In genomic region chr11:119722281-119722794, GRCh38 we compare ENCODE assay signal across 14 cellular contexts. TPM values are rescaled to one million over a fixed set of nuclear protein-coding genes. Genes with fewer than 3 reads are reported as not detected.
DNase-seq lines count a peak whose midpoint lies in the region; ATAC-seq, FAIRE-seq and TF ChIP-seq lines count a peak whose summit lies in the region.
"Had no signal": no experiment of that assay in that cellular context is flagged by ENCODE, and none has a peak within 500 bp of the region (broad histone marks: within the 10 kb centered on the region; RNA-seq: fewer than 3 reads in every experiment).

No MANE protein-coding gene starts in this region.

- H3K9ac ChIP-seq in PC-3 (ENCODE audit: low read length) (no peak overlapping the region), keratinocyte (ENCODE audit: control insufficient read depth, extremely low read depth, insufficient read depth, low read length) (no peak overlapping the region)

- peak; percentile 18 for DNase-seq in GM12865 (ENCODE audit: low read depth)
- DNase-seq in NCI-H1417 treated with DMSO at 0.1 percent for 48 hours (lab: John Stamatoyannopoulos, UW), result peak; percentile 66
- no peak for DNase-seq in PC-3
- DNase-seq in keratinocyte (ENCODE audit: low read depth, low spot score), result no peak
- no peak for DNase-seq in activated naive CD4-positive, alpha-beta T cell treated with anti-CD3 and anti-CD28 coated beads, Interleukin-2, amount 10 ng/mL, durations not matched to agents 7 days and 5 days
- DNase-seq in sciatic nerve (ENCODE audit: low spot score), result no peak
- no peak for DNase-seq in OCI-LY7 (ENCODE audit: low spot score)
- DNase-seq: activated CD4-positive, CD25-positive, alpha-beta regulatory T cell; activated T-cell treated with anti-CD3 and anti-CD28 coated beads, Interleukin-2, amount 50 U/mL, for 72 hours; Right ventricle myocardium superior had no signal

- dilution Hi-C loops in keratinocyte (cut with MboI; ENCODE audit: extremely low pct_ligation_motif_present, low sequenced_read_pairs), result no loop called here

- H3K4me3 ChIP-seq in GM12865 (ENCODE audit: low read depth, low read length) (no peak overlapping the region), PC-3 (ENCODE audit: low read length) (no peak overlapping the region), keratinocyte (ENCODE audit: control insufficient read depth in 2 of 3, extremely low read depth in 1 of 3, insufficient read depth in 2 of 3, low read depth in 1 of 3, low read length in 3 of 3) (no peak overlapping the region), OCI-LY7 (ENCODE audit: low read depth, low read length, poor library complexity, severe bottlenecking) (no peak overlapping the region)
- H3K4me3 ChIP-seq: heart left ventricle had no signal

- CTCF ChIA-PET in PC-3 (lab: Charles Lee), result no interaction called here
- CTCF ChIA-PET in activated naive CD4-positive, alpha-beta T cell treated with anti-CD3 and anti-CD28 coated beads, Interleukin-2, amount 10 ng/mL, durations not matched to agents 7 days and 5 days (lab: Charles Lee), result interaction anchor here (1.4 to 1.9 kb wide), 3 partner anchors 19 to 81 kb away, joined by 3 to 7 read pairs (median 7); no protein-coding TSS in a partner anchor
- CTCF ChIA-PET in OCI-LY7 (lab: Charles Lee; ENCODE audit: unreplicated experiment), result no interaction called here

- peaks cover 9% of the 10 kb centered on the region for H3K9me1 ChIP-seq in keratinocyte (ENCODE audit: control insufficient read depth, extremely low read depth, insufficient read depth, low read length)

- peak overlapping the region; percentile 14; the same call in 1 of the 2 replicates for H3K4me2 ChIP-seq in PC-3 (ENCODE audit: low read length)
- H3K4me2 ChIP-seq in keratinocyte (ENCODE audit: control insufficient read depth, extremely low read depth, insufficient read depth, low read depth, low read length), result peak overlapping the region; percentile 40
- H3K4me2 ChIP-seq in OCI-LY7 (ENCODE audit: low read length), result no peak overlapping the region

- H3F3A ChIP-seq in PC-3 (ENCODE audit: low read length, unreplicated experiment), result no peaks in the 10 kb centered on the region

- H3K9me3 ChIP-seq in PC-3 (ENCODE audit: low read length) (no peaks in the 10 kb centered on the region), keratinocyte (ENCODE audit: control insufficient read depth, low read depth, low read length) (no peaks in the 10 kb centered on the region), OCI-LY7 (ENCODE audit: low read length) (no peaks in the 10 kb centered on the region)
- H3K9me3 ChIP-seq: heart left ventricle had no signal

- H3K4me1 Mint-ChIP-seq in activated naive CD4-positive, alpha-beta T cell treated with anti-CD3 and anti-CD28 coated beads, Interleukin-2, amount 10 ng/mL, durations not matched to agents 7 days and 5 days, result no peaks in the 10 kb centered on the region

- no peaks in the 10 kb centered on the region for H3K36me3 Mint-ChIP-seq in activated naive CD4-positive, alpha-beta T cell treated with anti-CD3 and anti-CD28 coated beads, Interleukin-2, amount 10 ng/mL, durations not matched to agents 7 days and 5 days
- H3K36me3 Mint-ChIP-seq: stimulated activated effector memory CD8-positive, alpha-beta T cell treated with anti-CD3 and anti-CD28 coated beads, Interleukin-12 subunit alpha, Interleukin-12 subunit beta, amount 100 ng/mL, for 72 hours had no signal

- H3K27me3 Mint-ChIP-seq in activated naive CD4-positive, alpha-beta T cell treated with anti-CD3 and anti-CD28 coated beads, Interleukin-2, amount 10 ng/mL, durations not matched to agents 7 days and 5 days, result peaks cover 36% of the 10 kb centered on the region

- POLR2A ChIA-PET in PC-3 (lab: Charles Lee; ENCODE audit: unreplicated experiment), result no interaction called here
- POLR2A ChIA-PET in OCI-LY7 (lab: Charles Lee), result no interaction called here

- H3K27ac ChIP-seq in PC-3 (ENCODE audit: low read length) (no peak overlapping the region), keratinocyte (ENCODE audit: control insufficient read depth, insufficient read depth, low read length) (no peak overlapping the region), OCI-LY7 (ENCODE audit: low read depth, low read length, poor library complexity, severe bottlenecking) (no peak overlapping the region)
- H3K27ac ChIP-seq: C4-2B had no signal

- H3K4me1 ChIP-seq in PC-3 (ENCODE audit: insufficient read depth, low read length) (peaks cover 35% of the 10 kb centered on the region), keratinocyte (ENCODE audit: control insufficient read depth, extremely low read depth, insufficient read depth, low read length) (peaks cover 62% of the 10 kb centered on the region), OCI-LY7 (ENCODE audit: insufficient read depth, low read length, poor library complexity, severe bottlenecking) (peaks cover 15% of the 10 kb centered on the region)

- no peaks in the 10 kb centered on the region for H3K36me3 ChIP-seq in PC-3 (ENCODE audit: low read depth, low read length)
- H3K36me3 ChIP-seq in keratinocyte (ENCODE audit: control insufficient read depth in 2 of 2, extremely low read depth in 1 of 2, insufficient read depth in 2 of 2, low read length in 2 of 2), result peaks cover 7 to 25% of the 10 kb centered on the region in 2 experiments
- no peaks in the 10 kb centered on the region for H3K36me3 ChIP-seq in OCI-LY7 (ENCODE audit: insufficient read depth, low read length)
- H3K36me3 ChIP-seq: heart left ventricle had no signal

- H2AFZ ChIP-seq in PC-3 (ENCODE audit: low read length) (no peak overlapping the region), keratinocyte (ENCODE audit: control insufficient read depth, low read length) (no peak overlapping the region), OCI-LY7 (ENCODE audit: low read length) (no peak overlapping the region)

- no peak overlapping the region for H3K27ac Mint-ChIP-seq in activated naive CD4-positive, alpha-beta T cell treated with anti-CD3 and anti-CD28 coated beads, Interleukin-2, amount 10 ng/mL, durations not matched to agents 7 days and 5 days
- H3K27ac Mint-ChIP-seq: activated T-cell treated with anti-CD3 and anti-CD28 coated beads, Interleukin-2, amount 50 U/mL, for 72 hours; stimulated activated effector memory CD8-positive, alpha-beta T cell treated with anti-CD3 and anti-CD28 coated beads, Interleukin-12 subunit alpha, Interleukin-12 subunit beta, amount 100 ng/mL, for 72 hours had no signal

- intact Hi-C loops in PC-3 (cut with micrococcal nuclease) (loop anchor here (10.0 kb wide), 1 partner anchor 128 kb away; no protein-coding TSS in a partner anchor), sciatic nerve (cut with DNase I) (no loop called here), OCI-LY7 (cut with micrococcal nuclease; ENCODE audit: unreplicated experiment) (loop anchor here (10.0 kb wide), 1 partner anchor 382 kb away; no protein-coding TSS in a partner anchor)

- peaks cover 59% of the 10 kb centered on the region for H3K79me2 ChIP-seq in PC-3 (ENCODE audit: low read length)
- H3K79me2 ChIP-seq in keratinocyte (ENCODE audit: control insufficient read depth, insufficient read depth, low read length), result peaks cover 97% of the 10 kb centered on the region
- no peaks in the 10 kb centered on the region for H3K79me2 ChIP-seq in OCI-LY7 (ENCODE audit: insufficient read depth, low read depth, low read length)

- BruUV-seq in PC-3 (replicated peaks; lab: Mats Ljungman, UMichigan) (no TSS peak), OCI-LY7 (replicated peaks; lab: Mats Ljungman, UMichigan) (no TSS peak)

- no peaks in the 10 kb centered on the region for H3K9me3 Mint-ChIP-seq in activated naive CD4-positive, alpha-beta T cell treated with anti-CD3 and anti-CD28 coated beads, Interleukin-2, amount 10 ng/mL, durations not matched to agents 7 days and 5 days
- H3K9me3 Mint-ChIP-seq: activated T-cell treated with anti-CD3 and anti-CD28 coated beads, Interleukin-2, amount 50 U/mL, for 72 hours; stimulated activated effector memory CD8-positive, alpha-beta T cell treated with anti-CD3 and anti-CD28 coated beads, Interleukin-12 subunit alpha, Interleukin-12 subunit beta, amount 100 ng/mL, for 72 hours had no signal

- H3K9me2 ChIP-seq in PC-3 (replicated peaks; ENCODE audit: low read length) (no peaks in the 10 kb centered on the region), OCI-LY7 (ENCODE audit: insufficient read depth, low read length) (no peaks in the 10 kb centered on the region)

- no peak for ATAC-seq in PC-3
- ATAC-seq in sciatic nerve, result no peak
- no peak for ATAC-seq in GM18520 (IDR thresholded peaks at IDR 0.05; ENCODE audit: unreplicated experiment)
- ATAC-seq: activated T-cell treated with anti-CD3 and anti-CD28 coated beads, Interleukin-2, amount 50 U/mL, for 72 hours; stimulated activated effector memory CD8-positive, alpha-beta T cell treated with anti-CD3 and anti-CD28 coated beads, Interleukin-12 subunit alpha, Interleukin-12 subunit beta, amount 100 ng/mL, for 72 hours had no signal

- H3K4me3 Mint-ChIP-seq in activated naive CD4-positive, alpha-beta T cell treated with anti-CD3 and anti-CD28 coated beads, Interleukin-2, amount 10 ng/mL, durations not matched to agents 7 days and 5 days, result no peak overlapping the region
- H3K4me3 Mint-ChIP-seq: activated T-cell treated with anti-CD3 and anti-CD28 coated beads, Interleukin-2, amount 50 U/mL, for 72 hours; stimulated activated effector memory CD8-positive, alpha-beta T cell treated with anti-CD3 and anti-CD28 coated beads, Interleukin-12 subunit alpha, Interleukin-12 subunit beta, amount 100 ng/mL, for 72 hours had no signal

- H3K27me3 ChIP-seq in PC-3 (ENCODE audit: low read length) (no peaks in the 10 kb centered on the region), keratinocyte (ENCODE audit: control insufficient read depth, extremely low read depth, insufficient read depth, low read length) (no peaks in the 10 kb centered on the region)

- H4K20me1 ChIP-seq in PC-3 (ENCODE audit: low read length) (peaks cover 54% of the 10 kb centered on the region; the same call in 1 of the 2 replicates), keratinocyte (ENCODE audit: control insufficient read depth, extremely low read depth, insufficient read depth, low read length) (peaks cover 36% of the 10 kb centered on the region), OCI-LY7 (ENCODE audit: insufficient read depth, low read length) (no peaks in the 10 kb centered on the region)

- no peak for FAIRE-seq in keratinocyte (lab: Jason Lieb, UNC)

- TF ChIP-seq CTCF in GM12865 (IDR thresholded peaks at IDR 0.05; ENCODE audit: insufficient read depth, low read depth, low read length, missing control alignments) (no peak), PC-3 (conservative IDR thresholded peaks at IDR 0.05; ENCODE audit: low read depth, low read length) (no peak), keratinocyte (optimal IDR thresholded peaks at IDR 0.05 in 1 of 3, IDR thresholded peaks at IDR 0.05 in 1 of 3, conservative IDR thresholded peaks at IDR 0.05 in 1 of 3; ENCODE audit: extremely low read depth in 1 of 3, insufficient read depth in 2 of 3, low read length in 3 of 3) (no peak), OCI-LY7 (conservative IDR thresholded peaks at IDR 0.05; ENCODE audit: low read length) (no peak)

RNA-seq across cellular contexts. Expression of gene NECTIN1, which starts 6.7 kb away (rescaled TPM):
- total RNA-seq in PC-3 (2014; rRNA removed) (19.9 and 24.6 TPM in 2 replicates), sciatic nerve (32.3 TPM), OCI-LY7 (2022) (11.5 and 14.3 TPM in 2 replicates)
- polyA plus RNA-seq in keratinocyte, result 37.5 to 51.8 TPM (median 39.7 TPM) in 3 replicates
- polyA plus RNA-seq in keratinocyte (2011; ENCODE audit: low read depth), result 15.4 TPM
- 32.7 and 39.4 TPM in 2 replicates for polyA plus RNA-seq in keratinocyte (2011; cell fraction: cytosol; rRNA removed)
- 115 and 134 TPM in 2 replicates for polyA plus RNA-seq in keratinocyte (2011; cell fraction: nucleus; rRNA removed)
- 67.3 and 67.5 TPM in 2 replicates for polyA plus RNA-seq in keratinocyte (2012; ENCODE audit: low replicate concordance)
- polyA minus RNA-seq in keratinocyte, result 111 to 317 TPM (median 149 TPM) in 3 replicates
- 75.8 TPM for polyA minus RNA-seq in keratinocyte (2011; cell fraction: cytosol; rRNA and poly(A)+ RNA removed)
- polyA minus RNA-seq in keratinocyte (2011; cell fraction: nucleus; rRNA and poly(A)+ RNA removed), result 116 and 161 TPM in 2 replicates
- total RNA-seq in OCI-LY7 (2014; rRNA removed; shearing (Covaris generic)), result 2.3 and 5.8 TPM in 2 replicates

Comparison
In these comparisons a context has a peak if more than half of its experiments do, and no peak if none do; other contexts are left out.
1. DNase-seq: peak in GM12865 (single experiment) and NCI-H1417 treated with DMSO at 0.1 percent for 48 hours (single experiment); none in PC-3 (single experiment), keratinocyte (single experiment), activated naive CD4-positive, alpha-beta T cell treated with anti-CD3 and anti-CD28 coated beads, Interleukin-2, amount 10 ng/mL, durations not matched to agents 7 days and 5 days (single experiment), sciatic nerve (single experiment) and OCI-LY7 (single experiment).